Comparison of ENCODE assay signal across 1 cellular context in genomic region chr2:137178955-137179377, GRCh38.
A peak's percentile ranks its signal among the peaks of the same experiment; 100 is the strongest.
TF ChIP-seq lines count a peak whose summit lies in the region.

No MANE protein-coding gene starts in this region.

TF ChIP-seq in GM12878, 131 proteins besides CTCF, POLR2A, EP300 and RAD21 (continued from another document and continues in another):
- TF ChIP-seq RELB (IDR thresholded peaks at IDR 0.05; ENCODE audit: low read depth) (peak; percentile 72; the same call in 1 of the 2 replicates), ATF7 (IDR thresholded peaks at IDR 0.05; ENCODE audit: low read depth) (peak; percentile 66), ZNF24 (IDR thresholded peaks at IDR 0.05) (no peak), ASH2L (IDR thresholded peaks at IDR 0.05; ENCODE audit: borderline replicate concordance, low read depth) (no peak), CEBPZ (IDR thresholded peaks at IDR 0.05; ENCODE audit: low read depth, low read length) (no peak), ZBTB4 (CRISPR knock-in tag; IDR thresholded peaks at IDR 0.05) (no peak), NFXL1 (IDR thresholded peaks at IDR 0.05; ENCODE audit: borderline replicate concordance) (no peak), ZNF274 (IDR thresholded peaks at IDR 0.05; ENCODE audit: insufficient read depth, insufficient read length) (no peak), NKRF (conservative IDR thresholded peaks at IDR 0.05) (no peak), RCOR1 (conservative IDR thresholded peaks at IDR 0.05; ENCODE audit: low read depth, low read length) (no peak), SP1 (IDR thresholded peaks at IDR 0.05; ENCODE audit: low read depth, low read length) (no peak), GABPA (IDR thresholded peaks at IDR 0.05; ENCODE audit: low read depth) (no peak; the same call in 1 of the 2 replicates), STAT1 (conservative IDR thresholded peaks at IDR 0.05) (no peak), CBX5 (IDR thresholded peaks at IDR 0.05; ENCODE audit: low read depth) (no peak), ZBTB40 (IDR thresholded peaks at IDR 0.05; ENCODE audit: borderline replicate concordance) (no peak), IRF4 (IDR thresholded peaks at IDR 0.05; ENCODE audit: low read depth, low read length) (no peak), ZNF384 (IDR thresholded peaks at IDR 0.05; ENCODE audit: borderline replicate concordance, low read depth, low read length) (no peak), NRF1 (conservative IDR thresholded peaks at IDR 0.05; ENCODE audit: low read depth, low read length) (no peak), SIX5 (IDR thresholded peaks at IDR 0.05; ENCODE audit: low read depth, low read length, severe bottlenecking) (no peak), CHD4 (IDR thresholded peaks at IDR 0.05) (no peak), RB1 (IDR thresholded peaks at IDR 0.05; ENCODE audit: borderline replicate concordance) (no peak), HCFC1 (IDR thresholded peaks at IDR 0.05; ENCODE audit: low read length) (no peak), TAF1 (IDR thresholded peaks at IDR 0.05; ENCODE audit: borderline replicate concordance, low read depth, low read length) (no peak), NFIC (IDR thresholded peaks at IDR 0.05; ENCODE audit: low read depth, low read length) (no peak), SUPT20H (IDR thresholded peaks at IDR 0.05; ENCODE audit: borderline replicate concordance, control insufficient read depth, low read depth, low read length) (no peak), ZNF217 (IDR thresholded peaks at IDR 0.05) (no peak), PBX3 (IDR thresholded peaks at IDR 0.05; ENCODE audit: insufficient replicate concordance, low read depth, low read length) (no peak), JUNB (IDR thresholded peaks at IDR 0.05) (peak; percentile 56; the same call in 1 of the 2 replicates), MTA3 (IDR thresholded peaks at IDR 0.05; ENCODE audit: borderline replicate concordance, low read length) (no peak), ZNF592 (IDR thresholded peaks at IDR 0.05) (no peak), GATAD2B (conservative IDR thresholded peaks at IDR 0.05; ENCODE audit: low read depth) (no peak), ETV6 (conservative IDR thresholded peaks at IDR 0.05 in 1 of 2, IDR thresholded peaks at IDR 0.05 in 1 of 2; ENCODE audit: borderline replicate concordance in 1 of 2, low read depth in 1 of 2) (no peak), EED (IDR thresholded peaks at IDR 0.05; ENCODE audit: low read depth) (no peak), ZBTB33 (IDR thresholded peaks at IDR 0.05) (no peak), CBX3 (IDR thresholded peaks at IDR 0.05; ENCODE audit: borderline replicate concordance, low read depth) (no peak), CEBPB (IDR thresholded peaks at IDR 0.05; ENCODE audit: borderline replicate concordance in 1 of 2, low read depth in 2 of 2, low read length in 2 of 2) (no peak), IKZF1 (conservative IDR thresholded peaks at IDR 0.05) (peak; percentile 54)
